Comparison of ENCODE assay signal across 29 cellular contexts in the genomic region with DNA sequence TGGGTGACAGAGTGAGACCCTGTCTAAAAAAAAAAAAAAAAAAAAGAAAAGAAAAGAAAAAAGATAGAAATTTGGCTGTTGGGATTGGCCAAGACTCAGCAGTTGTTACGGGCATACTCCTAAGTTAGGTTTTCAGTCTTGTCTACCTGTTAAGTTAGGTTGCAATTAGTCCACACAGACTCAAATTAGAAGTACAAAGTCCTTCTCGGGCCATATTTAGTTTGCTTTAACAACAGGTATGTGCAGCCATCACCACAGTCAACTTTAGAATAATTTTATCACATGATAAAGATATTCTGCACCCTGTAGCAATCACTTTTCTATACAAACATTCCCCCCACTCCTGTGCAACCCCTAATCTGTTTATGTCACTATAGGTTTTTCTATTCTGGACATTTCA.
"Had no signal": no experiment of that assay in that cellular context is flagged by ENCODE, and none has a peak within 500 bp of the region (broad histone marks: within the 10 kb centered on the region; RNA-seq: fewer than 3 reads in every experiment).

No MANE protein-coding gene starts in this region.

- H3K36me3 ChIP-seq: Peyer's patch had no signal

- H3K9me3 ChIP-seq: MG63, Peyer's patch had no signal

- ATAC-seq: activated CD8-positive, alpha-beta T cell treated with anti-CD3 and anti-CD28 coated beads for 36 hours; activated naive CD8-positive, alpha-beta T cell treated with anti-CD3 and anti-CD28 coated beads, Interleukin-2, amount 50 U/mL, for 24 hours; PC-3 had no signal

- H3K4me1 ChIP-seq: Peyer's patch had no signal

- H3K27ac Mint-ChIP-seq: activated CD4-positive, alpha-beta T cell treated with anti-CD3 and anti-CD28 coated beads, Interleukin-2, amount 10 ng/mL, durations not matched to agents 24 days and 14 days; activated CD8-positive, alpha-beta T cell treated with anti-CD3 and anti-CD28 coated beads for 36 hours; activated naive CD4-positive, alpha-beta T cell treated with anti-CD3 and anti-CD28 coated beads, Interleukin-2, amount 50 U/mL, for 24 hours; activated T-helper 2 cell treated with anti-CD3 and anti-CD28 coated beads, Interferon-gamma antibody, Interleukin-2, Interleukin-4, amounts not matched to agents 10 μg/mL and 5 μg/mL and 100 μg/mL, durations not matched to agents 14 hours and 24 hours and 36 hours; T-helper 2 cell treated with Interferon-gamma antibody and Interleukin-4, amounts not matched to agents 5 μg/mL and 100 μg/mL, for 36 hours had no signal

- H3K27me3 Mint-ChIP-seq: activated CD4-positive, alpha-beta T cell treated with anti-CD3 and anti-CD28 coated beads, Interleukin-2, amount 10 ng/mL, durations not matched to agents 24 days and 14 days; activated CD8-positive, alpha-beta T cell treated with anti-CD3 and anti-CD28 coated beads for 36 hours; activated naive CD4-positive, alpha-beta T cell treated with anti-CD3 and anti-CD28 coated beads, Interleukin-2, amount 50 U/mL, for 24 hours; activated naive CD8-positive, alpha-beta T cell treated with anti-CD3 and anti-CD28 coated beads, Interleukin-2, amount 50 U/mL, for 24 hours; brain had no signal

- H3K4me3 ChIP-seq: MG63, Peyer's patch had no signal

- H3K4me3 Mint-ChIP-seq: activated CD4-positive, alpha-beta T cell treated with anti-CD3 and anti-CD28 coated beads, Interleukin-2, amount 10 ng/mL, durations not matched to agents 24 days and 14 days; activated CD8-positive, alpha-beta T cell treated with anti-CD3 and anti-CD28 coated beads for 36 hours; activated naive CD4-positive, alpha-beta T cell treated with anti-CD3 and anti-CD28 coated beads, Interleukin-2, amount 50 U/mL, for 24 hours; activated naive CD8-positive, alpha-beta T cell treated with anti-CD3 and anti-CD28 coated beads, Interleukin-2, amount 50 U/mL, for 24 hours; brain; T-helper 2 cell treated with Interferon-gamma antibody and Interleukin-4, amounts not matched to agents 5 μg/mL and 100 μg/mL, for 36 hours had no signal

- DNase-seq: activated CD4-positive, alpha-beta T cell treated with anti-CD3 and anti-CD28 coated beads, Interleukin-2, amount 10 ng/mL, durations not matched to agents 24 days and 14 days; activated CD4-positive, alpha-beta T cell treated with anti-CD3 and anti-CD28 coated beads, Interleukin-2, amount 50 U/mL, for 4 hours; activated CD8-positive, alpha-beta T cell treated with anti-CD3 and anti-CD28 coated beads for 36 hours; activated gamma-delta T cell; activated naive CD4-positive, alpha-beta T cell treated with Interleukin-2 at 50 U/mL for 16 hours; activated naive CD8-positive, alpha-beta T cell treated with anti-CD3 and anti-CD28 coated beads, Interleukin-2, amount 50 U/mL, for 24 hours; activated T-cell treated with anti-CD3 and anti-CD28 coated beads, Interleukin-2, amount 50 U/mL, for 1 hour; anterior cingulate cortex; caudate nucleus; Kasumi-1; KG1; MG63; NCI-H1048; NCI-H1105 treated with DMSO at 0.1 percent for 48 hours; NCI-H1436; NCI-H1694; NCI-H1930; NCI-H2081 treated with DMSO at 0.1 percent for 48 hours; NCI-H345; NCI-H526; NCI-H748 treated with DMSO at 0.1 percent for 48 hours; NK-92 treated with Interleukin-12 subunit alpha and Interleukin-12 subunit beta, amount 100 ng/mL, for 24 hours; PC-3; Peyer's patch; RPMI8226 had no signal
